ENCODE assay signal across 10 cellular contexts in the genomic region with DNA sequence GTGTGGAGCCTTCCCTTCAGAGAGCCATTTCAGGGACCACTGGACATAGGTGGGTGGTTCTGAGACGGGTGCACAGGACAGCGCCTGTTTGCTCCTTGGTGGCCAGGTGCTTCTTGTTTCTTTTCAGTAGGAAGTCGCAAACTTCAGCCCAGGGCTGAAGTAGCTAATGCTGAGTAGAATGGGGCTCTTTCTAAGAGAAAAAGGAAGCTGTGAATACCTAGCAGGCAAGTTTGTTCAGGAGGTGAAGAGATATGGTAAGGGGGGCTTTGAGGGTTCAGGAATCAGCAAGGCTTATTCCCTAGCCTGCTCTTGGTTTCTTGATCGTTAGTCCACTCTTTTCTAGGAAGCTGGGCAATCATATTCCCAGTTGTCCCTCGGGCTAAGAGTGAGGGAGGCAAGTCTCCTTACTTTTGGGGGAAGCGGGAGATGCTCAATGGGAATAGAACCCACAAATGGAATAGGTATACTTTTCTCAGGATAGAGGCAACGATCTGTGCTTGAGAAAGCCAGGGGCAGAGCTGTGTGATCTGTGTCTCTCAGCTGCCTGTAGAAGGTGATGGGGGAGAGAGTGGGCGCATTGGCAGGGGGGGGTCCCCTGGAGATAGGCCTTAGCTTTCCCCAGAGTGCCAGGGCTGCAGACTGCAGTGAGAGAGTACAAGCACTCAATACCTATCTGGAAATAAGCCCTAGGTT. TPM values are rescaled to one million over a fixed set of nuclear protein-coding genes. Genes with fewer than 3 reads are reported as not detected.
DNase-seq lines count a peak whose midpoint lies in the region; ATAC-seq, FAIRE-seq and TF ChIP-seq lines count a peak whose summit lies in the region.
"Had no signal": no experiment of that assay in that cellular context is flagged by ENCODE, and none has a peak within 500 bp of the region (broad histone marks: within the 10 kb centered on the region; RNA-seq: fewer than 3 reads in every experiment).

No MANE protein-coding gene starts in this region.

- in situ Hi-C loops in K562 (cut with MboI) = no loop called here

- no peaks in the 10 kb centered on the region for H3K9me1 ChIP-seq in K562 (ENCODE audit: control insufficient read depth, insufficient read depth, low read length)

- no peak for TF ChIP-seq CTCF in CD8-positive, alpha-beta T cell (IDR thresholded peaks at IDR 0.05)
- no peak for TF ChIP-seq CTCF in HL-60 (IDR thresholded peaks at IDR 0.05; ENCODE audit: insufficient read depth, low read length)
- TF ChIP-seq CTCF in K562 (IDR thresholded peaks at IDR 0.05 in 2 of 3, conservative IDR thresholded peaks at IDR 0.05 in 1 of 3; ENCODE audit: insufficient read depth in 2 of 3, low read depth in 1 of 3, low read length in 3 of 3) = no peak
- TF ChIP-seq CTCF in neural progenitor cell (IDR thresholded peaks at IDR 0.05) = no peak

- no peaks in the 10 kb centered on the region for H3K36me3 ChIP-seq in CD8-positive, alpha-beta T cell (ENCODE audit: insufficient read depth, low read length)
- H3K36me3 ChIP-seq in K562 (ENCODE audit: control insufficient read depth, insufficient read depth, low read length) = no peaks in the 10 kb centered on the region; the same call in 2 of the 3 replicates
- no peaks in the 10 kb centered on the region for H3K36me3 ChIP-seq in neural progenitor cell

- peaks cover 68% of the 10 kb centered on the region for H3K4me1 Mint-ChIP-seq in CD8-positive, alpha-beta T cell (ENCODE audit: low read depth)
- peaks cover 34% of the 10 kb centered on the region for H3K4me1 Mint-ChIP-seq in neural progenitor cell

- DNase-seq in CD8-positive, alpha-beta T cell = no peak
- DNase-seq in HL-60 (ENCODE audit: low read depth in 1 of 2, low spot score in 1 of 2) = peak in 1 of 2 experiments; percentile 12
- DNase-seq in K562 (ENCODE audit: extremely low read depth in 1 of 4, low spot score in 3 of 4) = peak in 2 of 4 experiments; percentile 15 to 43
- no peak for DNase-seq in neural progenitor cell (ENCODE audit: low spot score)
- DNase-seq in iPS-NIHi7 (ENCODE audit: extremely low spot score) = no peak
- no peak for DNase-seq in T-helper 9 cell
- no peak for DNase-seq in NCI-H524 (lab: John Stamatoyannopoulos, UW)

- H3K27ac ChIP-seq in CD8-positive, alpha-beta T cell (ENCODE audit: low read depth, low read length) = no peak overlapping the region
- H3K27ac ChIP-seq in HL-60 (replicated peaks) = peak overlapping the region; percentile 40; the same call in 1 of the 2 replicates
- peak overlapping the region; percentile 50 for H3K27ac ChIP-seq in K562 (ENCODE audit: extremely low read depth, low read depth, low read length)
- no peak overlapping the region for H3K27ac ChIP-seq in neural progenitor cell

- ATAC-seq in CD8-positive, alpha-beta T cell = no peak
- ATAC-seq in K562 (no peak), HG02970 (IDR thresholded peaks at IDR 0.05; ENCODE audit: low FRiP score, unreplicated experiment) (no peak)

- POLR2A ChIA-PET in CD8-positive, alpha-beta T cell (lab: Charles Lee) = interaction anchor here (1.4 to 1.9 kb wide), 2 partner anchors 34 to 63 kb away, joined by 4 to 8 read pairs; a partner anchor contains a TSS
- POLR2A ChIA-PET in K562 (lab: Yijun Ruan, JAX) = interaction anchor here (0.9 to 1.6 kb wide), 8 partner anchors 10 to 1537 kb away, joined by 3 to 7 read pairs (median 4); a partner anchor contains a TSS

- peak overlapping the region; percentile 91 for H3K4me3 Mint-ChIP-seq in CD8-positive, alpha-beta T cell
- H3K4me3 Mint-ChIP-seq in neural progenitor cell = peak overlapping the region; percentile 92

- H3K4me2 ChIP-seq in K562 (ENCODE audit: insufficient read depth, low read length) (peak overlapping the region; percentile 77), neural progenitor cell (no peak overlapping the region)

- H4K20me1 ChIP-seq in K562 (replicated peaks; ENCODE audit: control insufficient read depth, insufficient read depth, low read length) = peaks cover 6% of the 10 kb centered on the region; the same call in 1 of the 2 replicates
- peaks cover 59% of the 10 kb centered on the region for H4K20me1 ChIP-seq in neural progenitor cell (ENCODE audit: low read depth)

- H3K9me3 ChIP-seq in CD8-positive, alpha-beta T cell (ENCODE audit: low read length) = no peaks in the 10 kb centered on the region
- no peaks in the 10 kb centered on the region for H3K9me3 ChIP-seq in K562 (replicated peaks; ENCODE audit: control insufficient read depth, insufficient read depth, low read depth, low read length)
- H3K9me3 ChIP-seq in neural progenitor cell (ENCODE audit: low read depth) = no peaks in the 10 kb centered on the region

- 35% methylated on average over 8 of the region's 8 CpGs for WGBS in K562 (ENCODE audit: insufficient coverage, low coverage, missing lambda C conversion rate)

- TF ChIP-seq POLR2A in K562 (conservative IDR thresholded peaks at IDR 0.05) = no peak

- peak; percentile 26 for FAIRE-seq in K562 (lab: Jason Lieb, UNC)
- FAIRE-seq: G401.6, keratinocyte had no signal

- no peaks in the 10 kb centered on the region for H3K9me3 Mint-ChIP-seq in CD8-positive, alpha-beta T cell
- no peaks in the 10 kb centered on the region for H3K9me3 Mint-ChIP-seq in neural progenitor cell

- H3K27me3 ChIP-seq in CD8-positive, alpha-beta T cell (ENCODE audit: insufficient read depth, low read length) = no peaks in the 10 kb centered on the region
- H3K27me3 ChIP-seq in HL-60 (ENCODE audit: insufficient read depth, poor library complexity, severe bottlenecking) (no peaks in the 10 kb centered on the region), K562 (ENCODE audit: control insufficient read depth in 2 of 2, insufficient read depth in 2 of 2, low read length in 2 of 2) (no peaks in the 10 kb centered on the region), neural progenitor cell (peaks cover 94% of the 10 kb centered on the region)

- peaks cover 70% of the 10 kb centered on the region for H3F3A ChIP-seq in neural progenitor cell (ENCODE audit: low read depth)

- no TSS peak for BruUV-seq in K562 (replicated peaks; lab: Mats Ljungman, UMichigan)

- intact Hi-C loops in CD8-positive, alpha-beta T cell (cut with DNase I, micrococcal nuclease) = loop anchor here (2.0 to 10.0 kb wide), 13 partner anchors 40 to 1775 kb away; a partner anchor contains a TSS
- intact Hi-C loops in K562 (cut with micrococcal nuclease) = loop anchor here (10.0 kb wide), 2 partner anchors 603 to 1503 kb away; a partner anchor contains a TSS

- H3K79me2 ChIP-seq in K562 (ENCODE audit: control insufficient read depth, insufficient read depth, low read length) = peaks cover 86% of the 10 kb centered on the region
- H3K79me2 ChIP-seq in neural progenitor cell (ENCODE audit: low read depth) = peaks cover 11% of the 10 kb centered on the region

- CTCF ChIA-PET in CD8-positive, alpha-beta T cell (lab: Charles Lee) = interaction anchor here (1.0 to 6.0 kb wide), 5 partner anchors 31 to 43 kb away, joined by 3 to 43 read pairs (median 5); no protein-coding TSS in a partner anchor
- CTCF ChIA-PET in K562 (lab: Yijun Ruan, JAX; ENCODE audit: low intra/inter-chr PET ratio) = no interaction called here

- peaks cover 17% of the 10 kb centered on the region for H3K27me3 Mint-ChIP-seq in CD8-positive, alpha-beta T cell (ENCODE audit: low read depth)
- H3K27me3 Mint-ChIP-seq in neural progenitor cell (ENCODE audit: insufficient read depth, low read depth) = peaks cover 46% of the 10 kb centered on the region

- no peak overlapping the region for H2AFZ ChIP-seq in K562 (ENCODE audit: low read depth, low read length)
- H2AFZ ChIP-seq in neural progenitor cell (replicated peaks) = no peak overlapping the region

- peak overlapping the region; percentile 66 for H3K27ac Mint-ChIP-seq in CD8-positive, alpha-beta T cell
- no peak overlapping the region for H3K27ac Mint-ChIP-seq in neural progenitor cell

- H3K4me3 ChIP-seq in CD8-positive, alpha-beta T cell (ENCODE audit: low read depth, low read length) = no peak overlapping the region
- H3K4me3 ChIP-seq in HL-60 (replicated peaks; ENCODE audit: insufficient read depth, low read length) (no peak overlapping the region), K562 (peak overlapping the region; percentile 18; the same call in 1 of the 2 replicates), neural progenitor cell (no peak overlapping the region)

- TF ChIP-seq EP300 in K562 (IDR thresholded peaks at IDR 0.05; ENCODE audit: low read length) = no peak

- peaks cover 68% of the 10 kb centered on the region for H3K4me1 ChIP-seq in CD8-positive, alpha-beta T cell (ENCODE audit: insufficient read depth, low read length)
- peaks cover 24 to 33% of the 10 kb centered on the region in 2 experiments for H3K4me1 ChIP-seq in K562 (replicated peaks in 1 of 2; ENCODE audit: control insufficient read depth in 2 of 2, insufficient read depth in 2 of 2, low read length in 2 of 2)
- H3K4me1 ChIP-seq in neural progenitor cell = peaks cover 23% of the 10 kb centered on the region

- H3K36me3 Mint-ChIP-seq in CD8-positive, alpha-beta T cell = peaks cover 10% of the 10 kb centered on the region
- no peaks in the 10 kb centered on the region for H3K36me3 Mint-ChIP-seq in neural progenitor cell

- TF ChIP-seq RAD21 in K562 (CRISPR knock-in tag; conservative IDR thresholded peaks at IDR 0.05 in 1 of 2, IDR thresholded peaks at IDR 0.05 in 1 of 2) = no peak

- H3K9ac ChIP-seq in K562 (ENCODE audit: insufficient read depth in 1 of 2, low read depth in 2 of 2, low read length in 2 of 2) = peak overlapping the region; percentile 17 to 23; a peak in 1 of 4 replicates
- H3K9ac ChIP-seq in neural progenitor cell = no peak overlapping the region

RNA-seq across cellular contexts. Expression of a gene that starts 1.9 kb away (rescaled TPM):
- total RNA-seq in CD8-positive, alpha-beta T cell = 1 to 10 TPM; 4.0 to 4.3 TPM
- total RNA-seq in K562 (2011; cell fraction: chromatin; rRNA removed; ENCODE audit: low replicate concordance) = 3.0 and 12.0 TPM in 2 replicates
- total RNA-seq in K562 (2011; cell fraction: nucleolus; rRNA removed) = 3.2 and 4.1 TPM in 2 replicates
- total RNA-seq in K562 (2011; cell fraction: nucleoplasm; rRNA removed) = 7.8 and 14.4 TPM in 2 replicates
- 10.7 and 13.8 TPM in 2 replicates for total RNA-seq in K562 (2014; rRNA removed)
- total RNA-seq in K562 (2014; rRNA removed; fragmentation: Illumina TruSeq; extraction: Trizol) = 5.5 and 6.0 TPM in 2 replicates
- 5.4 and 6.7 TPM in 2 replicates for total RNA-seq in K562 (2015; rRNA removed; fragmentation: Illumina TruSeq; extraction: Trizol)
- 10.6 and 11.1 TPM in 2 replicates for total RNA-seq in K562 (2021)
- 3.7 and 4.2 TPM in 2 replicates for polyA plus RNA-seq in K562 (2011; rRNA removed)
- polyA plus RNA-seq in K562 (2011; cell fraction: cytosol; rRNA removed) = 1.4 and 2.0 TPM in 2 replicates
- polyA plus RNA-seq in K562 (2011; cell fraction: nucleus; rRNA removed) = 3.7 and 4.1 TPM in 2 replicates
- polyA plus RNA-seq in K562 (2012) = 4.9 and 5.4 TPM in 2 replicates
- 4.7 and 5.6 TPM in 2 replicates for polyA plus RNA-seq in K562 (2014; fragmentation: Illumina TruSeq; extraction: Trizol)
- polyA plus RNA-seq in K562 (2014; fragmentation: Nextera tagmentation; extraction: Ambion mirVana) = 1 to 10 TPM; 3.2 to 4.2 TPM
- 3.9 and 4.7 TPM in 2 replicates for polyA plus RNA-seq in K562 (2014; rRNA removed)
- 5.7 and 8.2 TPM in 2 replicates for polyA minus RNA-seq in K562 (2011; rRNA and poly(A)+ RNA removed)
- polyA minus RNA-seq in K562 (2011; cell fraction: cytosol; rRNA and poly(A)+ RNA removed) = 5.3 and 5.8 TPM in 2 replicates
- polyA minus RNA-seq in K562 (2011; cell fraction: nucleus; rRNA and poly(A)+ RNA removed) = 6.5 and 12.2 TPM in 2 replicates
- total RNA-seq in neural progenitor cell (ENCODE audit: low replicate concordance) = 2.5 and 2.6 TPM in 2 replicates

RNA-seq across cellular contexts. Expression of a gene that starts 13.7 kb away (rescaled TPM):
- under 1 TPM; 0.78 to 0.81 TPM for total RNA-seq in CD8-positive, alpha-beta T cell
- total RNA-seq in K562 (2011; cell fraction: chromatin; rRNA removed; ENCODE audit: low replicate concordance) = 1.4 and 5.9 TPM in 2 replicates
- 0.67 and 1.2 TPM in 2 replicates for total RNA-seq in K562 (2011; cell fraction: nucleolus; rRNA removed)
- 3.4 and 9.5 TPM in 2 replicates for total RNA-seq in K562 (2011; cell fraction: nucleoplasm; rRNA removed)
- total RNA-seq in K562 (2014; rRNA removed) (0.73 and 1.3 TPM in 2 replicates), K562 (2014; rRNA removed; fragmentation: Illumina TruSeq; extraction: Trizol) (1.4 and 1.5 TPM in 2 replicates), K562 (2015; rRNA removed; fragmentation: Illumina TruSeq; extraction: Trizol) (1.4 and 1.6 TPM in 2 replicates), K562 (2021) (1.1 and 1.2 TPM in 2 replicates), neural progenitor cell (ENCODE audit: low replicate concordance) (0.59 and 1.6 TPM in 2 replicates)
- polyA plus RNA-seq in K562 (2011; rRNA removed) (1.0 and 1.2 TPM in 2 replicates), K562 (2014; fragmentation: Illumina TruSeq; extraction: Trizol) (0.96 and 1.5 TPM in 2 replicates), K562 (2014; fragmentation: Nextera tagmentation; extraction: Ambion mirVana) (under 1 TPM; 0.52 to 0.69 TPM), K562 (2014; rRNA removed) (0.91 and 1.1 TPM in 2 replicates)
- polyA plus RNA-seq in K562 (2011; cell fraction: cytosol; rRNA removed) = 0.19 and 0.86 TPM in 2 replicates
- 2.3 and 4.8 TPM in 2 replicates for polyA plus RNA-seq in K562 (2011; cell fraction: nucleus; rRNA removed)
- polyA plus RNA-seq in K562 (2012) = 1.1 and 2.3 TPM in 2 replicates
- polyA minus RNA-seq in K562 (2011; rRNA and poly(A)+ RNA removed) = 1.4 and 2.2 TPM in 2 replicates
- 0.57 and 0.64 TPM in 2 replicates for polyA minus RNA-seq in K562 (2011; cell fraction: cytosol; rRNA and poly(A)+ RNA removed)
- polyA minus RNA-seq in K562 (2011; cell fraction: nucleus; rRNA and poly(A)+ RNA removed) = 1.3 and 3.1 TPM in 2 replicates

Comparison
In these comparisons a context has a peak if more than half of its experiments do, and no peak if none do; other contexts are left out.
1. H3K27ac ChIP-seq: peak in HL-60 (single experiment) and K562 (single experiment); none in CD8-positive, alpha-beta T cell (single experiment) and neural progenitor cell (single experiment).